ENCODE assay signal across 1 cellular context in the genomic region with DNA sequence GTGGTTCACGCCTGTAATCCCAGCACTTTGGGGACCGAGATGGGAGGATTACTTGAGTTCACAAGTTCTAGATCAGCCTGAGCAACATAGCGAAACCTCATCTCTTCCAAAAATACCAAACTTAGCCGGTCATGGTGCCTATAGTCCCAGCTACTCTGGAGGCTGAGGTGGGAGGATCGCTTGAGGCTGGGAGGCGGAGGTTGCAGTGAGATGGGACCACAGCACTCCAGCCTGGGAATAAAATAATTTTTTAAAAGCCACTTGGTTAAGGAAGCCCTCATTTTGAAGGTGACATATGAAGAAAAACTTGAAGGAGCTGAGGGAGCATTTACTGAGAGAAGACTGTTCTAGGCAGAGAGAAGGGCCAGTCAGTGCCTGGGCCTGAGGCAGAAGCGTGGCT.
TF ChIP-seq lines count a peak whose summit lies in the region.

No MANE protein-coding gene starts in this region.

TF ChIP-seq in K562, 482 proteins besides CTCF, POLR2A, EP300 and RAD21:
- TF ChIP-seq, protein P1, sequence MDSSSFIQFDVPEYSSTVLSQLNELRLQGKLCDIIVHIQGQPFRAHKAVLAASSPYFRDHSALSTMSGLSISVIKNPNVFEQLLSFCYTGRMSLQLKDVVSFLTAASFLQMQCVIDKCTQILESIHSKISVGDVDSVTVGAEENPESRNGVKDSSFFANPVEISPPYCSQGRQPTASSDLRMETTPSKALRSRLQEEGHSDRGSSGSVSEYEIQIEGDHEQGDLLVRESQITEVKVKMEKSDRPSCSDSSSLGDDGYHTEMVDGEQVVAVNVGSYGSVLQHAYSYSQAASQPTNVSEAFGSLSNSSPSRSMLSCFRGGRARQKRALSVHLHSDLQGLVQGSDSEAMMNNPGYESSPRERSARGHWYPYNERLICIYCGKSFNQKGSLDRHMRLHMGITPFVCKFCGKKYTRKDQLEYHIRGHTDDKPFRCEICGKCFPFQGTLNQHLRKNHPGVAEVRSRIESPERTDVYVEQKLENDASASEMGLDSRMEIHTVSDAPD (CRISPR knock-in tag; IDR thresholded peaks at IDR 0.05): no peak
- TF ChIP-seq KDM5B (IDR thresholded peaks at IDR 0.05; ENCODE audit: insufficient replicate concordance, low read depth, low read length): peak; percentile 36
